1 cellular context compared by ENCODE assay signal in genomic region chr19:48807590-48808308, GRCh38.
TF ChIP-seq lines count a peak whose summit lies in the region.

No MANE protein-coding gene starts in this region.

TF ChIP-seq in H1, 55 proteins besides CTCF, POLR2A, EP300 and RAD21:
- no peak for TF ChIP-seq CTBP2 (IDR thresholded peaks at IDR 0.05; ENCODE audit: borderline replicate concordance, insufficient read depth, insufficient read length, low read length)
- no peak for TF ChIP-seq POU5F1 (IDR thresholded peaks at IDR 0.05; ENCODE audit: low read depth, low read length)
- peak; percentile 77; the same call in 1 of the 2 replicates for TF ChIP-seq RFX5 (IDR thresholded peaks at IDR 0.05; ENCODE audit: borderline replicate concordance, low read depth, low read length)
- 0 out of 2 replicates have a peak, but pooled peaks have one; percentile 16 for TF ChIP-seq MAX (IDR thresholded peaks at IDR 0.05)
